ENCODE assay signal across 13 cellular contexts in genomic region chrX:48834383-48834709, GRCh38. TPM values are rescaled to one million over a fixed set of nuclear protein-coding genes. Genes with fewer than 3 reads are reported as not detected.
A peak's percentile ranks its signal among the peaks of the same experiment; 100 is the strongest.
DNase-seq lines count a peak whose midpoint lies in the region; ATAC-seq, FAIRE-seq and TF ChIP-seq lines count a peak whose summit lies in the region.
"Had no signal": no experiment of that assay in that cellular context is flagged by ENCODE, and none has a peak within 500 bp of the region (broad histone marks: within the 10 kb centered on the region; RNA-seq: fewer than 3 reads in every experiment).

No MANE protein-coding gene starts in this region.

- CTCF ChIA-PET in HEK293 (lab: Yijun Ruan, JAX) (interaction anchor here (0.5 to 0.9 kb wide), 4 partner anchors 10 to 1043 kb away, joined by 3 to 5 read pairs (median 4); no protein-coding TSS in a partner anchor), WTC11 (lab: Charles Lee) (no interaction called here)

- FAIRE-seq in GM19239 (lab: Jason Lieb, UNC), result no peak

- H3K27me3 ChIP-seq in ACC112 (ENCODE audit: insufficient read depth, low read length), result peaks cover 54% of the 10 kb centered on the region

- H2AFZ ChIP-seq in ACC112 (ENCODE audit: low read length, unreplicated experiment), result no peak overlapping the region

- no peak for TF ChIP-seq CTCF in HEK293 (tag by site-specific recombination; IDR thresholded peaks at IDR 0.05)
- TF ChIP-seq CTCF in WTC11 (IDR thresholded peaks at IDR 0.05), result no peak

- no peaks in the 10 kb centered on the region for H3K4me1 ChIP-seq in ACC112 (ENCODE audit: control insufficient read depth, insufficient read depth, low read length, unreplicated experiment)
- H3K4me1 ChIP-seq in HEK293 (ENCODE audit: control insufficient read depth, insufficient read depth, low read length), result no peaks in the 10 kb centered on the region

- no peaks in the 10 kb centered on the region for H3K9me3 Mint-ChIP-seq in WTC11

- H3K4me3 Mint-ChIP-seq in WTC11, result peak overlapping the region; percentile 79

- H3K36me3 ChIP-seq in ACC112 (ENCODE audit: insufficient read depth, low read length) (no peaks in the 10 kb centered on the region), HEK293 (ENCODE audit: control insufficient read depth in 2 of 2, insufficient read depth in 1 of 2, low read length in 2 of 2) (no peaks in the 10 kb centered on the region; a peak in 1 of 3 replicates)
- H3K36me3 ChIP-seq: thoracic aorta had no signal

- H3K4me3 ChIP-seq in ACC112 (ENCODE audit: low read depth, low read length) (peak overlapping the region; percentile 59; the same call in 1 of the 2 replicates), HEK293 (ENCODE audit: low read depth, low read length) (peak overlapping the region; percentile 61)

- H3K36me3 Mint-ChIP-seq in WTC11, result no peaks in the 10 kb centered on the region

- no peaks in the 10 kb centered on the region for H3K9me3 ChIP-seq in HEK293 (ENCODE audit: control insufficient read depth, insufficient read depth, low read depth, low read length)
- H3K9me3 ChIP-seq: thoracic aorta had no signal

- peaks cover 11% of the 10 kb centered on the region for H3K4me1 Mint-ChIP-seq in WTC11

- no peak for DNase-seq in WTC11 (ENCODE audit: low spot score)
- peak; percentile 18 for DNase-seq in kidney tubule cell (ENCODE audit: low spot score)
- no peak for DNase-seq in stimulated activated CD4-positive, alpha-beta T cell treated with anti-CD3 and anti-CD28 coated beads, Interleukin-1b, Interleukin-23, amount 100 ng/mL, for 48 hours
- DNase-seq in retina, result no peak
- DNase-seq in GM19239 (ENCODE audit: insufficient read length, low spot score), result no peak
- no peak for DNase-seq in dedifferentiated amniotic fluid mesenchymal stem cell (ENCODE audit: extremely low spot score)
- DNase-seq: DND-41, SHP77 treated with DMSO at 0.1 percent for 48 hours had no signal

- no peaks in the 10 kb centered on the region for H3K79me2 ChIP-seq in ACC112 (ENCODE audit: control insufficient read depth, insufficient read depth, low read length, unreplicated experiment)

- no peak overlapping the region for H3K27ac ChIP-seq in ACC112 (ENCODE audit: low read depth, low read length)
- H3K27ac ChIP-seq in HEK293 (ENCODE audit: extremely low read depth, low read depth, low read length), result no peak overlapping the region
- H3K27ac ChIP-seq: epithelial cell of prostate, thoracic aorta had no signal

- ATAC-seq in WTC11, result no peak

- no peak overlapping the region for H3K27ac Mint-ChIP-seq in WTC11

- H3K27me3 Mint-ChIP-seq in WTC11 (ENCODE audit: low read depth), result peaks cover 67% of the 10 kb centered on the region

- POLR2A ChIA-PET in HEK293 (lab: Yijun Ruan, JAX) (interaction anchor here (0.7 to 1.2 kb wide), 3 partner anchors 32 to 63 kb away, joined by 3 to 4 read pairs (median 3); partner anchors contain the start of genes HDAC6, PQBP1 and TIMM17B), WTC11 (lab: Charles Lee) (no interaction called here)

TF ChIP-seq in HEK293, 187 proteins besides CTCF, POLR2A, EP300 and RAD21 (continues in another document):
- TF ChIP-seq ZBTB44 (tag by site-specific recombination; IDR thresholded peaks at IDR 0.05), result 0 out of 2 replicates have a peak, but pooled peaks have one; percentile 11
- no peak for TF ChIP-seq PBX3 (CRISPR knock-in tag; IDR thresholded peaks at IDR 0.05)

TF ChIP-seq in WTC11, 78 proteins besides CTCF, POLR2A, EP300 and RAD21 (continues in another document):
- no peak for TF ChIP-seq MAX (CRISPR knock-in tag; IDR thresholded peaks at IDR 0.05)
- no peak for TF ChIP-seq STAT6 (CRISPR knock-in tag; conservative IDR thresholded peaks at IDR 0.05; ENCODE audit: low read depth)
- TF ChIP-seq ZNF423 (CRISPR knock-in tag; IDR thresholded peaks at IDR 0.05), result no peak
- TF ChIP-seq ATF2 (CRISPR knock-in tag; IDR thresholded peaks at IDR 0.05; ENCODE audit: borderline replicate concordance, low read depth), result no peak
- no peak for TF ChIP-seq MYBL2 (CRISPR knock-in tag; IDR thresholded peaks at IDR 0.05)
- TF ChIP-seq ZNF232 (CRISPR knock-in tag; IDR thresholded peaks at IDR 0.05), result no peak
- TF ChIP-seq NFYB (CRISPR knock-in tag; conservative IDR thresholded peaks at IDR 0.05; ENCODE audit: low read depth), result no peak
- no peak for TF ChIP-seq EMX1 (CRISPR knock-in tag; IDR thresholded peaks at IDR 0.05)
- TF ChIP-seq FOXP1 (CRISPR knock-in tag; IDR thresholded peaks at IDR 0.05; ENCODE audit: borderline replicate concordance), result no peak
- no peak for TF ChIP-seq ZNF671 (CRISPR knock-in tag; IDR thresholded peaks at IDR 0.05)
- no peak for TF ChIP-seq ATF6 (CRISPR knock-in tag; IDR thresholded peaks at IDR 0.05)
- TF ChIP-seq SMAD3 (CRISPR knock-in tag; IDR thresholded peaks at IDR 0.05; ENCODE audit: borderline replicate concordance), result no peak
- TF ChIP-seq OVOL2 (CRISPR knock-in tag; IDR thresholded peaks at IDR 0.05; ENCODE audit: borderline replicate concordance), result no peak
- TF ChIP-seq USF1 (CRISPR knock-in tag; IDR thresholded peaks at IDR 0.05), result no peak
- no peak for TF ChIP-seq ZNF416 (CRISPR knock-in tag; IDR thresholded peaks at IDR 0.05)
- TF ChIP-seq ZMAT4 (CRISPR knock-in tag; IDR thresholded peaks at IDR 0.05), result no peak
- no peak for TF ChIP-seq KAT7 (CRISPR knock-in tag; IDR thresholded peaks at IDR 0.05; ENCODE audit: borderline replicate concordance)

RNA-seq across cellular contexts. Expression of gene PCSK1N, which starts 1.1 kb away (rescaled TPM):
- total RNA-seq in WTC11 (2021), result 7.4 to 8.0 TPM (median 7.5 TPM) in 3 replicates

RNA-seq across cellular contexts. Expression of gene ERAS, which starts 8.0 kb away (rescaled TPM):
- not detected in 3 replicates for total RNA-seq in WTC11 (2021)
- total RNA-seq: liver, thoracic aorta had no signal

RNA-seq across cellular contexts. Expression of gene HDAC6, which starts 32.5 kb away (rescaled TPM):
- total RNA-seq in WTC11 (2021), result 58.5 to 60.3 TPM (median 59.2 TPM) in 3 replicates

RNA-seq across cellular contexts. Expression of gene GATA1, which starts 48.0 kb away (rescaled TPM):
- total RNA-seq in WTC11 (2021), result 0.25 to 0.27 TPM (median 0.26 TPM) in 3 replicates
